ENCODE assay signal across 1 cellular context in genomic region chr9:136694163-136694864, GRCh38.
A peak's percentile ranks its signal among the peaks of the same experiment; 100 is the strongest.
TF ChIP-seq lines count a peak whose summit lies in the region.

No MANE protein-coding gene starts in this region.

TF ChIP-seq in H1, 55 proteins besides CTCF, POLR2A, EP300 and RAD21 (continued from another document):
- no peak for TF ChIP-seq CBX5 (IDR thresholded peaks at IDR 0.05; ENCODE audit: low read depth, low read length)
- TF ChIP-seq SP4 (IDR thresholded peaks at IDR 0.05; ENCODE audit: low read length), result no peak
- peak; percentile 59; the same call in 1 of the 2 replicates for TF ChIP-seq E2F6 (IDR thresholded peaks at IDR 0.05)
- no peak for TF ChIP-seq TAF1 (IDR thresholded peaks at IDR 0.05; ENCODE audit: low read depth, low read length)
- no peak for TF ChIP-seq BACH1 (IDR thresholded peaks at IDR 0.05; ENCODE audit: low read length)
- TF ChIP-seq POLR2AphosphoS5 (IDR thresholded peaks at IDR 0.05; ENCODE audit: low read depth, low read length), result no peak
- 0 out of 2 replicates have a peak, but pooled peaks have one; percentile 22 for TF ChIP-seq CREB1 (IDR thresholded peaks at IDR 0.05)
- no peak for TF ChIP-seq TCF12 (IDR thresholded peaks at IDR 0.05; ENCODE audit: low read depth, low read length)
- TF ChIP-seq MAX (IDR thresholded peaks at IDR 0.05), result peak; percentile 57
- TF ChIP-seq SIRT6 (IDR thresholded peaks at IDR 0.05; ENCODE audit: low read length), result no peak
- TF ChIP-seq GABPA (IDR thresholded peaks at IDR 0.05; ENCODE audit: borderline replicate concordance, insufficient read depth, low read length), result peak; percentile 71
- TF ChIP-seq ATF2 (IDR thresholded peaks at IDR 0.05; ENCODE audit: low read length), result no peak
- TF ChIP-seq ASH2L (IDR thresholded peaks at IDR 0.05; ENCODE audit: low read length), result no peak
- no peak for TF ChIP-seq CEBPB (IDR thresholded peaks at IDR 0.05; ENCODE audit: low read depth, low read length)
- TF ChIP-seq YY1 (IDR thresholded peaks at IDR 0.05; ENCODE audit: low read depth, low read length), result 0 out of 2 replicates have a peak, but pooled peaks have one; percentile 19
TF ChIP-seq in H1: peak in this region for 5.
